9 cellular contexts compared by ENCODE assay signal in the genomic region with DNA sequence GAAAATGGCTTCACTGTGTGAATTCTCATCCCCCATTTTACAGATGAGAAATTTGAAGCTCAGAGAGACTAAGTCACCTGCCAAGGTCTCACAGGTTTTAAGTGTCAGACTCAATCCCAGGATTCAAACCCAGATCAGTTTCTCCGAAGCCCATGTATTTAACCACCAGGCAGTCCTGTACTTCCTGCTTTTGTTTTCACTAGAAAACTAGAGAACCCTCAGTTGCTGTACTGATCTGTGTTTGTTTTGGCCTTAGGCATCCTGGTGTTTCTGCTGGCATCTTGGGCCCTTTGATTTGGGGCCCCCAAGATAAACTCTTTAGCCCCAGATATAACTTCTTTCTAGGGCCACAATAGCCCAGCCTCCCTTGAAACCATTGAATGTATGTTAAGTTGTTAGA. TPM values are rescaled to one million over a fixed set of nuclear protein-coding genes. Genes with fewer than 3 reads are reported as not detected.
DNase-seq lines count a peak whose midpoint lies in the region; ATAC-seq and TF ChIP-seq lines count a peak whose summit lies in the region.
"Had no signal": no experiment of that assay in that cellular context is flagged by ENCODE, and none has a peak within 500 bp of the region (broad histone marks: within the 10 kb centered on the region; RNA-seq: fewer than 3 reads in every experiment).

No MANE protein-coding gene starts in this region.

- H3K4me2 ChIP-seq in SK-N-SH, result no peak overlapping the region

- no peak overlapping the region for H2AFZ ChIP-seq in SK-N-SH (ENCODE audit: low read depth)

- H3K9ac ChIP-seq in SK-N-SH, result no peak overlapping the region

- H3K27me3 Mint-ChIP-seq in activated T-cell treated with anti-CD3 and anti-CD28 coated beads, Interleukin-2, amount 50 U/mL, for 24 hours, result no peaks in the 10 kb centered on the region
- H3K27me3 Mint-ChIP-seq in stimulated activated naive CD8-positive, alpha-beta T cell treated with anti-CD3 and anti-CD28 coated beads, Interleukin-15, amount 100 ng/mL, for 72 hours, result no peaks in the 10 kb centered on the region

- H3K4me1 Mint-ChIP-seq in activated T-cell treated with anti-CD3 and anti-CD28 coated beads, Interleukin-2, amount 50 U/mL, for 24 hours (ENCODE audit: low read depth), result peaks cover 88% of the 10 kb centered on the region
- peaks cover 78% of the 10 kb centered on the region for H3K4me1 Mint-ChIP-seq in stimulated activated naive CD8-positive, alpha-beta T cell treated with anti-CD3 and anti-CD28 coated beads, Interleukin-15, amount 100 ng/mL, for 72 hours

- DNase-seq in activated T-cell treated with anti-CD3 and anti-CD28 coated beads, Interleukin-2, amount 50 U/mL, for 24 hours, result no peak
- no peak for DNase-seq in activated T-cell treated with anti-CD3 and anti-CD28 coated beads, Interleukin-2, amount 50 U/mL, for 48 hours
- DNase-seq in Peyer's patch (no peak), NCI-H1417 treated with DMSO at 0.1 percent for 48 hours (lab: John Stamatoyannopoulos, UW) (no peak), SK-N-SH (no peak)
- DNase-seq in stimulated activated naive CD8-positive, alpha-beta T cell treated with anti-CD3 and anti-CD28 coated beads, Interleukin-15, amount 100 ng/mL, for 72 hours, result no peak
- DNase-seq in stimulated activated CD4-positive, alpha-beta T cell treated with anti-CD3 and anti-CD28 coated beads, Interleukin-1b, Interleukin-23, amount 100 ng/mL, for 48 hours, result no peak
- DNase-seq: ACHN had no signal

- no peak for TF ChIP-seq POLR2A in Peyer's patch (IDR thresholded peaks at IDR 0.05)

- H3K27me3 ChIP-seq in Peyer's patch, result no peaks in the 10 kb centered on the region
- H3K27me3 ChIP-seq in SK-N-SH (ENCODE audit: insufficient read depth), result 0 out of 2 replicates have a peak, but pooled peaks cover 10% of the 10 kb centered on the region

- no peaks in the 10 kb centered on the region for H3K36me3 ChIP-seq in Peyer's patch
- no peaks in the 10 kb centered on the region for H3K36me3 ChIP-seq in SK-N-SH (replicated peaks in 1 of 2; ENCODE audit: control insufficient read depth in 1 of 2, insufficient read depth in 2 of 2, low read length in 1 of 2)

- TF ChIP-seq CTCF in Peyer's patch (IDR thresholded peaks at IDR 0.05) (no peak), SK-N-SH (IDR thresholded peaks at IDR 0.05) (no peak)

- H3K4me1 ChIP-seq in Peyer's patch, result peaks cover 0 to 31% (median 11%) of the 10 kb centered on the region in 4 donors
- H3K4me1 ChIP-seq in SK-N-SH (ENCODE audit: control insufficient read depth in 1 of 2, insufficient read depth in 2 of 2, low read depth in 1 of 2, low read length in 1 of 2), result peaks cover 0 to 2% of the 10 kb centered on the region in 2 experiments; a peak in 1 of 4 replicates

- H3K36me3 Mint-ChIP-seq in activated T-cell treated with anti-CD3 and anti-CD28 coated beads, Interleukin-2, amount 50 U/mL, for 24 hours (ENCODE audit: low read depth), result peaks cover 87% of the 10 kb centered on the region

- H4K20me1 ChIP-seq in SK-N-SH (ENCODE audit: insufficient read depth), result no peaks in the 10 kb centered on the region

- H3K9me3 Mint-ChIP-seq in activated T-cell treated with anti-CD3 and anti-CD28 coated beads, Interleukin-2, amount 50 U/mL, for 24 hours, result peaks cover 2% of the 10 kb centered on the region
- peaks cover 0 to 4% of the 10 kb centered on the region in 2 donors for H3K9me3 Mint-ChIP-seq in stimulated activated naive CD8-positive, alpha-beta T cell treated with anti-CD3 and anti-CD28 coated beads, Interleukin-15, amount 100 ng/mL, for 72 hours

- WGBS in SK-N-SH (ENCODE audit: low lambda C conversion rate), result 89% methylated on average over 1 of the region's 1 CpG

- H3K27ac Mint-ChIP-seq in activated T-cell treated with anti-CD3 and anti-CD28 coated beads, Interleukin-2, amount 50 U/mL, for 24 hours, result peak overlapping the region; percentile 99
- peak overlapping the region; percentile 88 to 94 for H3K27ac Mint-ChIP-seq in stimulated activated naive CD8-positive, alpha-beta T cell treated with anti-CD3 and anti-CD28 coated beads, Interleukin-15, amount 100 ng/mL, for 72 hours

- TF ChIP-seq EP300 in SK-N-SH (IDR thresholded peaks at IDR 0.05; ENCODE audit: borderline replicate concordance in 1 of 2, low read depth in 1 of 2, low read length in 1 of 2), result no peak

- ATAC-seq in HG02852 (IDR thresholded peaks at IDR 0.05; ENCODE audit: unreplicated experiment), result peak; percentile 33
- ATAC-seq in stimulated activated naive CD8-positive, alpha-beta T cell treated with anti-CD3 and anti-CD28 coated beads, Interleukin-15, amount 100 ng/mL, for 72 hours, result peak; percentile 29

- peak overlapping the region; percentile 32 to 81 (median 58) for H3K27ac ChIP-seq in Peyer's patch
- no peak overlapping the region for H3K27ac ChIP-seq in SK-N-SH (ENCODE audit: low read depth in 2 of 2, low read length in 1 of 2)

- CTCF ChIA-PET in SK-N-SH (lab: Yijun Ruan, JAX), result no interaction called here

- POLR2A ChIA-PET in SK-N-SH (lab: Yijun Ruan, JAX), result no interaction called here

- no peaks in the 10 kb centered on the region for H3K9me3 ChIP-seq in Peyer's patch
- no peaks in the 10 kb centered on the region for H3K9me3 ChIP-seq in SK-N-SH

- no peaks in the 10 kb centered on the region for H3K79me2 ChIP-seq in SK-N-SH (ENCODE audit: insufficient read depth)

- TF ChIP-seq RAD21 in SK-N-SH (IDR thresholded peaks at IDR 0.05; ENCODE audit: low read length), result no peak

- H3K9me2 ChIP-seq in SK-N-SH, result no peaks in the 10 kb centered on the region

- H3K4me3 Mint-ChIP-seq in activated T-cell treated with anti-CD3 and anti-CD28 coated beads, Interleukin-2, amount 50 U/mL, for 24 hours, result peak overlapping the region; percentile 79
- peak overlapping the region; percentile 58 to 63 for H3K4me3 Mint-ChIP-seq in stimulated activated naive CD8-positive, alpha-beta T cell treated with anti-CD3 and anti-CD28 coated beads, Interleukin-15, amount 100 ng/mL, for 72 hours

- H3K4me3 ChIP-seq in Peyer's patch (no peak overlapping the region), SK-N-SH (ENCODE audit: low read depth in 2 of 2, low read length in 1 of 2) (no peak overlapping the region)

- no peaks in the 10 kb centered on the region for H3F3A ChIP-seq in SK-N-SH (replicated peaks; ENCODE audit: insufficient read depth)

TF ChIP-seq in SK-N-SH, 30 proteins besides CTCF, POLR2A, EP300 and RAD21:
- TF ChIP-seq MXI1 (IDR thresholded peaks at IDR 0.05; ENCODE audit: low read depth, low read length), result no peak
- no peak for TF ChIP-seq TCF12 (IDR thresholded peaks at IDR 0.05)
- no peak for TF ChIP-seq POLR2AphosphoS5 (IDR thresholded peaks at IDR 0.05; ENCODE audit: low read depth, low read length)
- no peak for TF ChIP-seq NRF1 (IDR thresholded peaks at IDR 0.05; ENCODE audit: low read depth, low read length)
- no peak for TF ChIP-seq TEAD4 (IDR thresholded peaks at IDR 0.05; ENCODE audit: borderline replicate concordance, insufficient read depth)
- no peak for TF ChIP-seq ELF1 (IDR thresholded peaks at IDR 0.05)
- TF ChIP-seq REST (IDR thresholded peaks at IDR 0.05; ENCODE audit: low read depth, low read length), result no peak

RNA-seq across cellular contexts. Expression of gene PPP1R16B, which starts 36.5 kb away (rescaled TPM):
- total RNA-seq in Peyer's patch, result 10 to 100 TPM in 1 of 4 donors, 1 to 10 TPM in 3; 3.2 to 41.3 (median 7.2) TPM
- polyA plus RNA-seq in SK-N-SH (2012; rRNA removed), result 0.28 and 0.91 TPM in 2 replicates
- 0.49 and 1.1 TPM in 2 replicates for polyA plus RNA-seq in SK-N-SH (2012; cell fraction: cytosol; rRNA removed)
- 0.61 and 0.90 TPM in 2 replicates for polyA plus RNA-seq in SK-N-SH (2012; cell fraction: nucleus; rRNA removed)

Comparison
In these comparisons a context has a peak if more than half of its experiments do, and no peak if none do; other contexts are left out.
1. H3K27ac ChIP-seq: peak in Peyer's patch (4 of 4); none in SK-N-SH (0 of 2).